Comparison of ENCODE assay signal across 1 cellular context in genomic region chr22:40175571-40176105, GRCh38.
TF ChIP-seq lines count a peak whose summit lies in the region.

No MANE protein-coding gene starts in this region.

TF ChIP-seq in H1, 55 proteins besides CTCF, POLR2A, EP300 and RAD21:
- TF ChIP-seq JUN (IDR thresholded peaks at IDR 0.05; ENCODE audit: low read depth, low read length), result no peak
- no peak for TF ChIP-seq HDAC6 (IDR thresholded peaks at IDR 0.05; ENCODE audit: low read depth, low read length)
- no peak for TF ChIP-seq MAFK (IDR thresholded peaks at IDR 0.05; ENCODE audit: low read depth, low read length)
- no peak for TF ChIP-seq BCL11A (IDR thresholded peaks at IDR 0.05; ENCODE audit: low read depth in 2 of 2, low read length in 2 of 2)
- no peak for TF ChIP-seq POU5F1 (IDR thresholded peaks at IDR 0.05; ENCODE audit: low read depth, low read length)
- no peak for TF ChIP-seq TEAD4 (IDR thresholded peaks at IDR 0.05; ENCODE audit: low read depth, low read length)
- no peak for TF ChIP-seq BRCA1 (IDR thresholded peaks at IDR 0.05; ENCODE audit: low read depth, low read length)
